12 cellular contexts compared by ENCODE assay signal in genomic region chr4:6643141-6643847, GRCh38. TPM values are rescaled to one million over a fixed set of nuclear protein-coding genes. Genes with fewer than 3 reads are reported as not detected.
DNase-seq lines count a peak whose midpoint lies in the region; ATAC-seq and TF ChIP-seq lines count a peak whose summit lies in the region.
"Had no signal": no experiment of that assay in that cellular context is flagged by ENCODE, and none has a peak within 500 bp of the region (broad histone marks: within the 10 kb centered on the region; RNA-seq: fewer than 3 reads in every experiment).

No MANE protein-coding gene starts in this region.

- no peak overlapping the region for H3K27ac Mint-ChIP-seq in activated CD4-positive, alpha-beta T cell treated with anti-CD3 and anti-CD28 coated beads, Interleukin-2, amount 10 ng/mL, durations not matched to agents 7 days and 5 days
- no peak overlapping the region for H3K27ac Mint-ChIP-seq in activated CD4-positive, alpha-beta T cell treated with anti-CD3 and anti-CD28 coated beads, Interleukin-2, amount 10 ng/mL, durations not matched to agents 24 days and 14 days
- H3K27ac Mint-ChIP-seq in central memory CD8-positive, alpha-beta T cell (ENCODE audit: low read depth) = peak overlapping the region; percentile 73
- H3K27ac Mint-ChIP-seq in neural crest cell (ENCODE audit: unreplicated experiment) = peak overlapping the region; percentile 94

- POLR2A ChIA-PET in activated CD4-positive, alpha-beta T cell treated with anti-CD3 and anti-CD28 coated beads, Interleukin-2, amount 10 ng/mL, durations not matched to agents 7 days and 5 days (lab: Charles Lee) = no interaction called here
- POLR2A ChIA-PET in IMR-90 (lab: Charles Lee; ENCODE audit: unreplicated experiment) = no interaction called here

- H3K27me3 ChIP-seq in IMR-90 (ENCODE audit: control insufficient read depth, insufficient read depth, low read length) = peaks cover 2% of the 10 kb centered on the region; the same call in 1 of the 2 replicates
- H3K27me3 ChIP-seq: upper lobe of left lung had no signal

- H3K4me3 ChIP-seq in IMR-90 (ENCODE audit: insufficient read depth, low read depth, low read length) = no peak overlapping the region
- H3K4me3 ChIP-seq: mucosa of descending colon, skin epidermis had no signal

- H3K56ac ChIP-seq in IMR-90 (ENCODE audit: extremely low read depth, insufficient read depth, low read length) = no peak overlapping the region

- no peak overlapping the region for H2AFZ ChIP-seq in IMR-90 (replicated peaks; ENCODE audit: low read length, poor library complexity)

- peaks cover 12 to 41% of the 10 kb centered on the region in 2 experiments for H3K79me1 ChIP-seq in IMR-90 (ENCODE audit: low read depth in 1 of 2, low read length in 2 of 2)

- no peak overlapping the region for H3K27ac ChIP-seq in IMR-90 (ENCODE audit: insufficient read depth, low read length)
- H3K27ac ChIP-seq: skin epidermis had no signal

- ATAC-seq in IMR-90 (ENCODE audit: low read depth) = no peak
- no peak for ATAC-seq in central memory CD8-positive, alpha-beta T cell (replicated peaks; ENCODE audit: extremely low read depth, poor library complexity, severe bottlenecking)
- no peak for ATAC-seq in left lobe of liver
- no peak for ATAC-seq in GM18519 (IDR thresholded peaks at IDR 0.05; ENCODE audit: low FRiP score, unreplicated experiment)
- ATAC-seq in esophagus mucosa = no peak
- ATAC-seq: mucosa of descending colon had no signal

- H2AK9ac ChIP-seq in IMR-90 (replicated peaks; ENCODE audit: low read depth, low read length, poor library complexity) = no peak overlapping the region

- dilution Hi-C loops in IMR-90 (cut with HindIII; ENCODE audit: low sequenced_read_pairs, unreplicated experiment) = no loop called here

- no peak overlapping the region for H4K8ac ChIP-seq in IMR-90 (ENCODE audit: low read depth in 2 of 2, low read length in 2 of 2)

- peaks cover 39% of the 10 kb centered on the region for H3K36me3 Mint-ChIP-seq in activated CD4-positive, alpha-beta T cell treated with anti-CD3 and anti-CD28 coated beads, Interleukin-2, amount 10 ng/mL, durations not matched to agents 7 days and 5 days (ENCODE audit: low read depth)
- peaks cover 36% of the 10 kb centered on the region for H3K36me3 Mint-ChIP-seq in activated CD4-positive, alpha-beta T cell treated with anti-CD3 and anti-CD28 coated beads, Interleukin-2, amount 10 ng/mL, durations not matched to agents 24 days and 14 days (ENCODE audit: low read depth)
- peaks cover 41% of the 10 kb centered on the region for H3K36me3 Mint-ChIP-seq in central memory CD8-positive, alpha-beta T cell (ENCODE audit: insufficient read depth)
- H3K36me3 Mint-ChIP-seq in neural crest cell (ENCODE audit: low read depth) = peaks cover 24% of the 10 kb centered on the region

- no peak overlapping the region for H2BK5ac ChIP-seq in IMR-90 (ENCODE audit: low read depth, low read length, poor library complexity, severe bottlenecking)

- H2AK5ac ChIP-seq in IMR-90 (ENCODE audit: low read depth, low read length) = no peak overlapping the region

- no peak for TF ChIP-seq RAD21 in IMR-90 (IDR thresholded peaks at IDR 0.05; ENCODE audit: low read length)

- intact Hi-C loops in activated CD4-positive, alpha-beta T cell treated with anti-CD3 and anti-CD28 coated beads, Interleukin-2, amount 10 ng/mL, durations not matched to agents 24 days and 14 days (cut with micrococcal nuclease) = loop anchor here (5.0 kb wide), 1 partner anchor 461 kb away; no protein-coding TSS in a partner anchor
- intact Hi-C loops in IMR-90 (cut with micrococcal nuclease) = no loop called here

- peaks cover 13% of the 10 kb centered on the region for H3K36me3 ChIP-seq in IMR-90 (ENCODE audit: control insufficient read depth, insufficient read depth, low read length)

- no peak overlapping the region for H4K91ac ChIP-seq in IMR-90 (ENCODE audit: insufficient read depth, low read depth, low read length)

- WGBS in IMR-90 (ENCODE audit: extremely low coverage in 2 of 2, insufficient read length in 1 of 2), 2 experiments = 100% methylated on average over 1 of the region's 8 CpGs; no CpG with 5 or more reads in 1 of the 2 experiments

- no peak overlapping the region for H3K14ac ChIP-seq in IMR-90 (replicated peaks; ENCODE audit: low read depth, low read length)

- no peak for TF ChIP-seq POLR2A in IMR-90 (IDR thresholded peaks at IDR 0.05; ENCODE audit: low read depth, low read length)

- H3K18ac ChIP-seq in IMR-90 (ENCODE audit: low read depth, low read length) = no peak overlapping the region

- H3K9me1 ChIP-seq in IMR-90 (ENCODE audit: insufficient read depth, low read length) = peaks cover 13% of the 10 kb centered on the region

- no peak overlapping the region for H2BK20ac ChIP-seq in IMR-90 (ENCODE audit: low read depth, low read length)

- peak overlapping the region; percentile 26; the same call in 1 of the 2 replicates for H3K23ac ChIP-seq in IMR-90 (ENCODE audit: low read depth, low read length)

- H2BK15ac ChIP-seq in IMR-90 (ENCODE audit: low read depth, low read length) = no peak overlapping the region

- H3K4me1 Mint-ChIP-seq in activated CD4-positive, alpha-beta T cell treated with anti-CD3 and anti-CD28 coated beads, Interleukin-2, amount 10 ng/mL, durations not matched to agents 7 days and 5 days = peaks cover 29% of the 10 kb centered on the region
- peaks cover 20% of the 10 kb centered on the region for H3K4me1 Mint-ChIP-seq in activated CD4-positive, alpha-beta T cell treated with anti-CD3 and anti-CD28 coated beads, Interleukin-2, amount 10 ng/mL, durations not matched to agents 24 days and 14 days
- H3K4me1 Mint-ChIP-seq in central memory CD8-positive, alpha-beta T cell = peaks cover 45% of the 10 kb centered on the region
- peaks cover 33% of the 10 kb centered on the region for H3K4me1 Mint-ChIP-seq in neural crest cell

- no peak overlapping the region for H3K4ac ChIP-seq in IMR-90 (ENCODE audit: low read depth, low read length)

- CTCF ChIA-PET in activated CD4-positive, alpha-beta T cell treated with anti-CD3 and anti-CD28 coated beads, Interleukin-2, amount 10 ng/mL, durations not matched to agents 7 days and 5 days (lab: Charles Lee) = interaction anchor here (0.7 to 1.2 kb wide), 3 partner anchors 13 to 373 kb away, joined by 3 to 4 read pairs (median 4); no protein-coding TSS in a partner anchor
- CTCF ChIA-PET in IMR-90 (lab: Yijun Ruan, JAX) = interaction anchor here (0.6 kb wide), 1 partner anchor 17 kb away, joined by 3 read pairs; no protein-coding TSS in a partner anchor

- TF ChIP-seq CTCF in IMR-90 (conservative IDR thresholded peaks at IDR 0.05; ENCODE audit: low read depth, low read length) (no peak), neural crest cell (conservative IDR thresholded peaks at IDR 0.05) (no peak)

- no peak overlapping the region for H3K9ac ChIP-seq in IMR-90 (ENCODE audit: low read depth, low read length)

- no peak overlapping the region for H4K5ac ChIP-seq in IMR-90 (ENCODE audit: low read depth, low read length)

- peak overlapping the region; percentile 23 for H3K4me2 ChIP-seq in IMR-90 (ENCODE audit: low read depth, low read length)

- H3K4me1 ChIP-seq in IMR-90 (ENCODE audit: control insufficient read depth, insufficient read depth, low read length) = peaks cover 10% of the 10 kb centered on the region

- H3K9me3 ChIP-seq in IMR-90 (ENCODE audit: control insufficient read depth, insufficient read depth, low read length) = no peaks in the 10 kb centered on the region
- H3K9me3 ChIP-seq: mucosa of descending colon, upper lobe of left lung had no signal

- no peaks in the 10 kb centered on the region for H3K27me3 Mint-ChIP-seq in activated CD4-positive, alpha-beta T cell treated with anti-CD3 and anti-CD28 coated beads, Interleukin-2, amount 10 ng/mL, durations not matched to agents 7 days and 5 days
- H3K27me3 Mint-ChIP-seq in activated CD4-positive, alpha-beta T cell treated with anti-CD3 and anti-CD28 coated beads, Interleukin-2, amount 10 ng/mL, durations not matched to agents 24 days and 14 days = no peaks in the 10 kb centered on the region
- no peaks in the 10 kb centered on the region for H3K27me3 Mint-ChIP-seq in central memory CD8-positive, alpha-beta T cell
- H3K27me3 Mint-ChIP-seq in neural crest cell (ENCODE audit: low read depth) = no peaks in the 10 kb centered on the region

- H4K20me1 ChIP-seq in IMR-90 (ENCODE audit: insufficient read depth, low read length) = peaks cover 35% of the 10 kb centered on the region

- peak overlapping the region; percentile 87 for H3K4me3 Mint-ChIP-seq in activated CD4-positive, alpha-beta T cell treated with anti-CD3 and anti-CD28 coated beads, Interleukin-2, amount 10 ng/mL, durations not matched to agents 7 days and 5 days
- H3K4me3 Mint-ChIP-seq in activated CD4-positive, alpha-beta T cell treated with anti-CD3 and anti-CD28 coated beads, Interleukin-2, amount 10 ng/mL, durations not matched to agents 24 days and 14 days = no peak overlapping the region
- peak overlapping the region; percentile 100 for H3K4me3 Mint-ChIP-seq in central memory CD8-positive, alpha-beta T cell
- H3K4me3 Mint-ChIP-seq in neural crest cell = peak overlapping the region; percentile 100

- H2BK120ac ChIP-seq in IMR-90 (ENCODE audit: low read depth, low read length) = no peak overlapping the region

- in situ Hi-C loops in IMR-90 (cut with MboI; ENCODE audit: low sequenced_read_pairs) = no loop called here

- no TSS peak for BruUV-seq in IMR-90 (replicated peaks; lab: Mats Ljungman, UMichigan)

- H3K9me3 Mint-ChIP-seq in activated CD4-positive, alpha-beta T cell treated with anti-CD3 and anti-CD28 coated beads, Interleukin-2, amount 10 ng/mL, durations not matched to agents 7 days and 5 days = no peaks in the 10 kb centered on the region
- no peaks in the 10 kb centered on the region for H3K9me3 Mint-ChIP-seq in activated CD4-positive, alpha-beta T cell treated with anti-CD3 and anti-CD28 coated beads, Interleukin-2, amount 10 ng/mL, durations not matched to agents 24 days and 14 days
- H3K9me3 Mint-ChIP-seq in central memory CD8-positive, alpha-beta T cell = no peaks in the 10 kb centered on the region
- H3K9me3 Mint-ChIP-seq in neural crest cell = no peaks in the 10 kb centered on the region

- DNase-seq in activated CD4-positive, alpha-beta T cell treated with anti-CD3 and anti-CD28 coated beads, Interleukin-2, amount 10 ng/mL, durations not matched to agents 7 days and 5 days = no peak
- DNase-seq in activated CD4-positive, alpha-beta T cell treated with anti-CD3 and anti-CD28 coated beads, Interleukin-2, amount 10 ng/mL, durations not matched to agents 24 days and 14 days = no peak
- DNase-seq in IMR-90 (no peak), neural crest cell (ENCODE audit: low read depth, low spot score) (no peak), left lobe of liver (ENCODE audit: low spot score) (no peak)
- no peak for DNase-seq in central memory CD8-positive, alpha-beta T cell (ENCODE audit: low spot score in 2 of 2)
- DNase-seq: mucosa of descending colon, NCI-H2171 treated with DMSO at 0.1 percent for 48 hours, upper lobe of left lung had no signal

RNA-seq across cellular contexts. Expression of gene MRFAP1, which starts 2.8 kb away (rescaled TPM):
- total RNA-seq in activated CD4-positive, alpha-beta T cell treated with anti-CD3 and anti-CD28 coated beads, Interleukin-2, amount 10 ng/mL, durations not matched to agents 7 days and 5 days = 100 to 1,000 TPM in 1 of 2 experiments, 10 to 100 TPM in 1; 91.3 to 107 TPM
- 122 TPM in 2 replicates for total RNA-seq in activated CD4-positive, alpha-beta T cell treated with anti-CD3 and anti-CD28 coated beads, Interleukin-2, amount 10 ng/mL, durations not matched to agents 24 days and 14 days
- total RNA-seq in IMR-90 (2012; rRNA removed) (65.4 and 131 TPM in 2 replicates), neural crest cell (317 and 325 TPM in 2 replicates), left lobe of liver (130 TPM), esophagus mucosa (157 TPM)
- polyA plus RNA-seq in IMR-90 (2012; rRNA removed) = 268 and 279 TPM in 2 replicates
- polyA plus RNA-seq in IMR-90 (2012; cell fraction: cytosol; rRNA removed) = 176 and 281 TPM in 2 replicates
- polyA plus RNA-seq in IMR-90 (2012; cell fraction: nucleus; rRNA removed; ENCODE audit: low replicate concordance) = 72.6 and 119 TPM in 2 replicates

RNA-seq across cellular contexts. Expression of gene S100P, which starts 50.4 kb away (rescaled TPM):
- 1 to 10 TPM; 5.3 to 7.2 TPM for total RNA-seq in activated CD4-positive, alpha-beta T cell treated with anti-CD3 and anti-CD28 coated beads, Interleukin-2, amount 10 ng/mL, durations not matched to agents 7 days and 5 days
- total RNA-seq in activated CD4-positive, alpha-beta T cell treated with anti-CD3 and anti-CD28 coated beads, Interleukin-2, amount 10 ng/mL, durations not matched to agents 24 days and 14 days = 2.1 and 2.8 TPM in 2 replicates
- total RNA-seq in IMR-90 (2012; rRNA removed) (not detected in 2 replicates), neural crest cell (not detected in 2 replicates), left lobe of liver (2.3 TPM), esophagus mucosa (1,144 TPM)
- polyA plus RNA-seq in IMR-90 (2012; rRNA removed) = not detected in 2 replicates
- polyA plus RNA-seq in IMR-90 (2012; cell fraction: cytosol; rRNA removed) = not detected in 2 replicates
- polyA plus RNA-seq in IMR-90 (2012; cell fraction: nucleus; rRNA removed; ENCODE audit: low replicate concordance) = 0.06 TPM in 1 of 2 replicates, not detected in the other

Comparison
In these comparisons a context has a peak if more than half of its experiments do, and no peak if none do; other contexts are left out.
1. H3K27ac Mint-ChIP-seq: peak in central memory CD8-positive, alpha-beta T cell (single experiment) and neural crest cell (single experiment); none in activated CD4-positive, alpha-beta T cell treated with anti-CD3 and anti-CD28 coated beads, Interleukin-2, amount 10 ng/mL, durations not matched to agents 7 days and 5 days (single experiment) and activated CD4-positive, alpha-beta T cell treated with anti-CD3 and anti-CD28 coated beads, Interleukin-2, amount 10 ng/mL, durations not matched to agents 24 days and 14 days (single experiment).
2. RNA of gene S100P, which starts 50.4 kb away (total RNA-seq): 1,144 TPM in esophagus mucosa (single experiment); 5.3 to 7.2 TPM in activated CD4-positive, alpha-beta T cell treated with anti-CD3 and anti-CD28 coated beads, Interleukin-2, amount 10 ng/mL, durations not matched to agents 7 days and 5 days, 2.1 to 2.8 TPM in activated CD4-positive, alpha-beta T cell treated with anti-CD3 and anti-CD28 coated beads, Interleukin-2, amount 10 ng/mL, durations not matched to agents 24 days and 14 days, 2.3 TPM in left lobe of liver (single experiment), not detected in neural crest cell and not detected in IMR-90; every median in the first group is over 100 times any median in the second.